Comparison of ENCODE assay signal across 8 cellular contexts in genomic region chr9:99140685-99141314, GRCh38. TPM values are rescaled to one million over a fixed set of nuclear protein-coding genes. Genes with fewer than 3 reads are reported as not detected.
A peak's percentile ranks its signal among the peaks of the same experiment; 100 is the strongest.
DNase-seq lines count a peak whose midpoint lies in the region; ATAC-seq and TF ChIP-seq lines count a peak whose summit lies in the region.

No MANE protein-coding gene starts in this region.

- no peaks in the 10 kb centered on the region for H3K4me1 ChIP-seq in A673 (ENCODE audit: insufficient read depth, low read length, poor library complexity, severe bottlenecking)
- no peaks in the 10 kb centered on the region for H3K4me1 ChIP-seq in body of pancreas
- no peaks in the 10 kb centered on the region for H3K4me1 ChIP-seq in iPS DF 6.9 (ENCODE audit: control insufficient read depth, insufficient read depth, low read length)
- peaks cover 2% of the 10 kb centered on the region for H3K4me1 ChIP-seq in smooth muscle cell (ENCODE audit: low read depth)

- peaks cover 44% of the 10 kb centered on the region for H3K79me2 ChIP-seq in smooth muscle cell (ENCODE audit: low read depth)

- H4K20me1 ChIP-seq in smooth muscle cell (ENCODE audit: low read depth), result peaks cover 27% of the 10 kb centered on the region

- TF ChIP-seq CTCF in A673 (conservative IDR thresholded peaks at IDR 0.05; ENCODE audit: low read depth, low read length) (peak; percentile 67), GM12873 (IDR thresholded peaks at IDR 0.05; ENCODE audit: insufficient read depth, low read depth, low read length, missing control alignments) (peak; percentile 99), body of pancreas (IDR thresholded peaks at IDR 0.05) (peak; percentile 38 to 86 (median 68)), smooth muscle cell (IDR thresholded peaks at IDR 0.05; ENCODE audit: borderline replicate concordance, insufficient read depth, poor library complexity, severe bottlenecking) (peak; percentile 77)

- peaks cover 6% of the 10 kb centered on the region for H3F3A ChIP-seq in smooth muscle cell (ENCODE audit: low read depth)

- TF ChIP-seq POLR2A in body of pancreas (IDR thresholded peaks at IDR 0.05), result no peak

- DNase-seq in A673 (ENCODE audit: low spot score) (peak; percentile 41), SW480 (ENCODE audit: low spot score) (peak; percentile 45), body of pancreas (peak; percentile 29 to 48 (median 40)), iPS DF 6.9 (ENCODE audit: low read depth, low spot score) (peak; percentile 41), smooth muscle cell (lab: John Stamatoyannopoulos, UW; ENCODE audit: unreplicated experiment) (no peak), NCI-H2196 (lab: John Stamatoyannopoulos, UW; ENCODE audit: unreplicated experiment) (no peak)

- H3K9me3 ChIP-seq in A673 (ENCODE audit: low read depth, low read length, poor library complexity, severe bottlenecking) (no peaks in the 10 kb centered on the region), body of pancreas (no peaks in the 10 kb centered on the region), iPS DF 6.9 (ENCODE audit: control insufficient read depth, insufficient read depth, low read length) (no peaks in the 10 kb centered on the region), smooth muscle cell (replicated peaks; ENCODE audit: low read depth) (no peaks in the 10 kb centered on the region)

- H3K27ac ChIP-seq in A673 (ENCODE audit: low read depth, low read length, poor library complexity, severe bottlenecking) (no peak overlapping the region), body of pancreas (no peak overlapping the region), iPS DF 6.9 (ENCODE audit: low read length) (no peak overlapping the region), smooth muscle cell (ENCODE audit: low read depth) (peak overlapping the region; percentile 42)

- CTCF ChIA-PET in A673 (lab: Charles Lee), result interaction anchor here (0.6 to 1.4 kb wide), 4 partner anchors 140 to 886 kb away, joined by 3 to 11 read pairs (median 4); no protein-coding TSS in a partner anchor

- no peaks in the 10 kb centered on the region for H3K27me3 ChIP-seq in A673 (replicated peaks; ENCODE audit: insufficient read depth, low read depth, low read length, poor library complexity)
- H3K27me3 ChIP-seq in body of pancreas, result no peaks in the 10 kb centered on the region
- H3K27me3 ChIP-seq in iPS DF 6.9 (ENCODE audit: control insufficient read depth, insufficient read depth, low read length), result no peaks in the 10 kb centered on the region
- no peaks in the 10 kb centered on the region for H3K27me3 ChIP-seq in smooth muscle cell (ENCODE audit: low read depth)

- H3K9ac ChIP-seq in smooth muscle cell (ENCODE audit: low read depth), result no peak overlapping the region

- H2AFZ ChIP-seq in smooth muscle cell (ENCODE audit: low read depth), result no peak overlapping the region

- peak; percentile 71 for ATAC-seq in HG03432 (IDR thresholded peaks at IDR 0.05; ENCODE audit: unreplicated experiment)
- ATAC-seq in body of pancreas, result peak; percentile 48

- POLR2A ChIA-PET in A673 (lab: Charles Lee; ENCODE audit: low non-redundant PET), result no interaction called here

- WGBS in body of pancreas, 2 donors, result 79 to 84% methylated on average over 2 of the region's 2 CpGs
- WGBS in iPS DF 6.9 (ENCODE audit: insufficient coverage, insufficient read length), result no CpG with 5 or more reads among the region's 2 CpGs
- WGBS in smooth muscle cell (ENCODE audit: low lambda C conversion rate), result 68% methylated on average over 2 of the region's 2 CpGs

- no peak overlapping the region for H3K4me3 ChIP-seq in A673 (ENCODE audit: low read depth, low read length, poor library complexity, severe bottlenecking)
- no peak overlapping the region for H3K4me3 ChIP-seq in body of pancreas
- H3K4me3 ChIP-seq in iPS DF 6.9 (ENCODE audit: low read length), result no peak overlapping the region
- no peak overlapping the region for H3K4me3 ChIP-seq in smooth muscle cell

- H3K36me3 ChIP-seq in A673 (ENCODE audit: insufficient read depth, low read length, poor library complexity, severe bottlenecking) (no peaks in the 10 kb centered on the region), body of pancreas (replicated peaks in 1 of 2; ENCODE audit: insufficient read depth in 1 of 2, low read depth in 2 of 2) (no peaks in the 10 kb centered on the region), iPS DF 6.9 (ENCODE audit: control insufficient read depth, insufficient read depth, low read length) (no peaks in the 10 kb centered on the region; the same call in 1 of the 2 replicates), smooth muscle cell (ENCODE audit: low read depth) (peaks cover 28% of the 10 kb centered on the region)

- no peak overlapping the region for H3K4me2 ChIP-seq in smooth muscle cell

- intact Hi-C loops in A673 (cut with micrococcal nuclease; ENCODE audit: unreplicated experiment) (loop anchor here (1.0 to 2.0 kb wide), 2 partner anchors 140 to 292 kb away; no protein-coding TSS in a partner anchor), body of pancreas (cut with DNase I) (loop anchor here (10.0 kb wide), 1 partner anchor 286 kb away; no protein-coding TSS in a partner anchor)

- no TSS peak for BruUV-seq in A673 (replicated peaks; lab: Mats Ljungman, UMichigan)

RNA-seq across cellular contexts. Expression of gene TGFBR1, which starts 35.9 kb away (rescaled TPM):
- total RNA-seq in A673 (2021) (3.5 and 6.1 TPM in 2 replicates), body of pancreas (10 to 100 TPM; 10.5 to 18.7 TPM), smooth muscle cell (240 and 267 TPM in 2 replicates)
- polyA plus RNA-seq in smooth muscle cell, result 77.0 and 87.8 TPM in 2 replicates

Comparison
In these comparisons a context has a peak if more than half of its experiments do, and no peak if none do; other contexts are left out.
1. DNase-seq: peak in A673 (single experiment), SW480 (single experiment), body of pancreas (4 of 4) and iPS DF 6.9 (single experiment); none in smooth muscle cell (single experiment) and NCI-H2196 (single experiment).
2. RNA of gene TGFBR1, which starts 35.9 kb away (total RNA-seq): 240 to 267 TPM in smooth muscle cell; 10.5 to 18.7 TPM in body of pancreas and 3.5 to 6.1 TPM in A673; every median in the first group is over 10 times any median in the second.
3. Peak in every context shown above with its lines, with median percentiles within 50 percentile points of each other: CTCF ChIP-seq.